15 cellular contexts compared by ENCODE assay signal in the genomic region with DNA sequence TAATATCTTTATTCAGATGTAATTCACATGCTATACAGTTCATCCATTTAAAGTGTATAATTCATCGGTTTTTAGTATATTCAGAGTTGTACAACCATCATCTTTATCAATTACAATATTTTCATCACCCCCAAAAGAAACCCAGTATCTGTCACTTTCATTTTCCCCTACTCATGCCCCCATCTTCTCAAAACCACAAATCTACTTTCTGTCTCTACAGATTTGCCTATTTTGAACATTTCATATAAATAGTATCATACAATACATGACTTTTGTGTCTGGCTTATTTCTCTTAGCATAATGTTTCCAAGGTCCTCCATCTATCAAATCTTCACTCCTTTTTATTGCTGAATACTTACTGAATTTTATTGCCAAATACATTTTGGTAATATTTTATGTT.
"Had no signal": no experiment of that assay in that cellular context is flagged by ENCODE, and none has a peak within 500 bp of the region (broad histone marks: within the 10 kb centered on the region; RNA-seq: fewer than 3 reads in every experiment).

No MANE protein-coding gene starts in this region.

- H3K4me3 ChIP-seq: body of pancreas, sigmoid colon, thoracic aorta, upper lobe of left lung had no signal

- H3K4me1 Mint-ChIP-seq: activated B cell treated with CpG ODN at 0.5 μM for 24 hours; activated T-helper 17 cell treated with anti-CD3 and anti-CD28 coated beads, Interleukin-2, amount 50 U/mL, for 72 hours; memory B cell had no signal

- DNase-seq: activated B cell treated with CpG ODN at 0.5 μM for 24 hours; activated CD4-positive, alpha-beta memory T cell treated with anti-CD3 and anti-CD28 coated beads for 36 hours; activated CD4-positive, alpha-beta T cell treated with anti-CD3 and anti-CD28 coated beads for 4 hours; activated naive CD4-positive, alpha-beta T cell treated with anti-CD3 and anti-CD28 coated beads for 36 hours; body of pancreas; effector memory CD8-positive, alpha-beta T cell; occipital lobe; posterior cingulate gyrus; sigmoid colon; stimulated activated CD4-positive, alpha-beta T cell treated with anti-CD3 and anti-CD28 coated beads, Interleukin-4, amount 100 ng/mL, for 4 hours; upper lobe of left lung had no signal

- H3K27ac Mint-ChIP-seq: activated B cell treated with CpG ODN at 0.5 μM for 24 hours; activated CD4-positive, alpha-beta memory T cell treated with anti-CD3 and anti-CD28 coated beads for 36 hours; activated naive CD4-positive, alpha-beta T cell treated with anti-CD3 and anti-CD28 coated beads for 36 hours; activated T-helper 17 cell treated with anti-CD3 and anti-CD28 coated beads, Interleukin-2, amount 50 U/mL, for 72 hours; effector memory CD8-positive, alpha-beta T cell; memory B cell; stimulated activated memory B cell treated with anti-CD40 and anti-IgM and Interleukin-4, amounts not matched to agents 10 μg/mL and 1 μg/mL and 100 μg/mL, for 72 hours had no signal

- H3K4me1 ChIP-seq: body of pancreas, upper lobe of left lung had no signal

- H3K9me3 Mint-ChIP-seq: activated B cell treated with CpG ODN at 0.5 μM for 24 hours; activated CD4-positive, alpha-beta memory T cell treated with anti-CD3 and anti-CD28 coated beads for 36 hours; activated naive CD4-positive, alpha-beta T cell treated with anti-CD3 and anti-CD28 coated beads for 36 hours; activated T-helper 17 cell treated with anti-CD3 and anti-CD28 coated beads, Interleukin-2, amount 50 U/mL, for 72 hours; effector memory CD8-positive, alpha-beta T cell; memory B cell; stimulated activated memory B cell treated with anti-CD40 and anti-IgM and Interleukin-4, amounts not matched to agents 10 μg/mL and 1 μg/mL and 100 μg/mL, for 72 hours had no signal

- ATAC-seq: activated T-helper 17 cell treated with anti-CD3 and anti-CD28 coated beads, Interleukin-2, amount 50 U/mL, for 72 hours; body of pancreas; effector memory CD8-positive, alpha-beta T cell; stimulated activated memory B cell treated with anti-CD40 and anti-IgM and Interleukin-4, amounts not matched to agents 10 μg/mL and 1 μg/mL and 100 μg/mL, for 72 hours had no signal

- H3K4me3 Mint-ChIP-seq: activated B cell treated with CpG ODN at 0.5 μM for 24 hours; activated CD4-positive, alpha-beta memory T cell treated with anti-CD3 and anti-CD28 coated beads for 36 hours; activated naive CD4-positive, alpha-beta T cell treated with anti-CD3 and anti-CD28 coated beads for 36 hours; activated T-helper 17 cell treated with anti-CD3 and anti-CD28 coated beads, Interleukin-2, amount 50 U/mL, for 72 hours; effector memory CD8-positive, alpha-beta T cell; memory B cell; stimulated activated memory B cell treated with anti-CD40 and anti-IgM and Interleukin-4, amounts not matched to agents 10 μg/mL and 1 μg/mL and 100 μg/mL, for 72 hours had no signal

- H3K27ac ChIP-seq: body of pancreas, sigmoid colon, thoracic aorta, upper lobe of left lung had no signal

- H3K27me3 Mint-ChIP-seq: activated CD4-positive, alpha-beta memory T cell treated with anti-CD3 and anti-CD28 coated beads for 36 hours; memory B cell; stimulated activated memory B cell treated with anti-CD40 and anti-IgM and Interleukin-4, amounts not matched to agents 10 μg/mL and 1 μg/mL and 100 μg/mL, for 72 hours had no signal

- H3K36me3 ChIP-seq: sigmoid colon, thoracic aorta, upper lobe of left lung had no signal

- H3K9me3 ChIP-seq: body of pancreas, sigmoid colon, thoracic aorta, upper lobe of left lung had no signal

- H3K36me3 Mint-ChIP-seq: activated CD4-positive, alpha-beta memory T cell treated with anti-CD3 and anti-CD28 coated beads for 36 hours; memory B cell; stimulated activated memory B cell treated with anti-CD40 and anti-IgM and Interleukin-4, amounts not matched to agents 10 μg/mL and 1 μg/mL and 100 μg/mL, for 72 hours had no signal
